ENCODE assay signal across 16 cellular contexts in genomic region chr6:168699631-168700315, GRCh38.
DNase-seq lines count a peak whose midpoint lies in the region; ATAC-seq and TF ChIP-seq lines count a peak whose summit lies in the region.
"Had no signal": no experiment of that assay in that cellular context is flagged by ENCODE, and none has a peak within 500 bp of the region (broad histone marks: within the 10 kb centered on the region; RNA-seq: fewer than 3 reads in every experiment).

No MANE protein-coding gene starts in this region.

- peaks cover 5% of the 10 kb centered on the region for H3K27me3 ChIP-seq in upper lobe of right lung
- H3K27me3 ChIP-seq: adrenal gland had no signal

- intact Hi-C loops in upper lobe of right lung (cut with DNase I), result no loop called here

- no peaks in the 10 kb centered on the region for H3K36me3 ChIP-seq in upper lobe of right lung
- H3K36me3 ChIP-seq: adrenal gland had no signal

- H3K4me1 ChIP-seq in upper lobe of right lung, result no peaks in the 10 kb centered on the region
- H3K4me1 ChIP-seq: adrenal gland had no signal

- peak; percentile 3 for DNase-seq in NCI-H2107 treated with DMSO at 0.1 percent for 48 hours (lab: John Stamatoyannopoulos, UW; ENCODE audit: unreplicated experiment)
- no peak for DNase-seq in NCI-H2107 (lab: John Stamatoyannopoulos, UW)
- peak; percentile 4 to 5 for DNase-seq in foreskin fibroblast
- DNase-seq in middle frontal gyrus (ENCODE audit: extremely low spot score, low spot score), result peak; percentile 10
- DNase-seq in upper lobe of right lung, result peak; percentile 49
- DNase-seq in stimulated activated CD4-positive, alpha-beta T cell treated with anti-CD3 and anti-CD28 coated beads, Interleukin-15, amount 100 ng/mL, for 24 hours, result no peak
- no peak for DNase-seq in effector CD8-positive, alpha-beta T cell (lab: John Stamatoyannopoulos, UW)
- DNase-seq: activated CD4-positive, alpha-beta T cell treated with anti-CD3 and anti-CD28 coated beads, Interleukin-2, amount 10 ng/mL, durations not matched to agents 24 days and 14 days; activated T-cell treated with anti-CD3 and anti-CD28 coated beads, Interleukin-2, amount 50 U/mL, for 48 hours; CD4-positive, alpha-beta T cell; NCI-H524 treated with DMSO at 0.1 percent for 48 hours; RPMI8226; stimulated activated naive CD4-positive, alpha-beta T cell; T1000 had no signal

- H3K4me3 ChIP-seq in foreskin fibroblast (ENCODE audit: low read depth in 1 of 2, low read length in 2 of 2), result no peak overlapping the region
- H3K4me3 ChIP-seq in upper lobe of right lung, result no peak overlapping the region
- H3K4me3 ChIP-seq: adrenal gland had no signal

- ATAC-seq in upper lobe of right lung (no peak), HG03457 (IDR thresholded peaks at IDR 0.05; ENCODE audit: unreplicated experiment) (no peak)

- no peak for TF ChIP-seq CTCF in foreskin fibroblast (IDR thresholded peaks at IDR 0.05; ENCODE audit: low read depth, low read length)
- TF ChIP-seq CTCF in upper lobe of right lung (IDR thresholded peaks at IDR 0.05), result no peak

- no peaks in the 10 kb centered on the region for H3K9me3 ChIP-seq in upper lobe of right lung
- H3K9me3 ChIP-seq: adrenal gland had no signal

- no peak overlapping the region for H3K27ac ChIP-seq in upper lobe of right lung
- H3K27ac ChIP-seq: adrenal gland had no signal

Comparison
In these comparisons a context has a peak if more than half of its experiments do, and no peak if none do; other contexts are left out.
1. DNase-seq: peak in NCI-H2107 treated with DMSO at 0.1 percent for 48 hours (single experiment), foreskin fibroblast (2 of 2), middle frontal gyrus (single experiment) and upper lobe of right lung (single experiment); none in NCI-H2107 (single experiment), stimulated activated CD4-positive, alpha-beta T cell treated with anti-CD3 and anti-CD28 coated beads, Interleukin-15, amount 100 ng/mL, for 24 hours (single experiment) and effector CD8-positive, alpha-beta T cell (single experiment).